Comparison of ENCODE assay signal across 1 cellular context in the genomic region with DNA sequence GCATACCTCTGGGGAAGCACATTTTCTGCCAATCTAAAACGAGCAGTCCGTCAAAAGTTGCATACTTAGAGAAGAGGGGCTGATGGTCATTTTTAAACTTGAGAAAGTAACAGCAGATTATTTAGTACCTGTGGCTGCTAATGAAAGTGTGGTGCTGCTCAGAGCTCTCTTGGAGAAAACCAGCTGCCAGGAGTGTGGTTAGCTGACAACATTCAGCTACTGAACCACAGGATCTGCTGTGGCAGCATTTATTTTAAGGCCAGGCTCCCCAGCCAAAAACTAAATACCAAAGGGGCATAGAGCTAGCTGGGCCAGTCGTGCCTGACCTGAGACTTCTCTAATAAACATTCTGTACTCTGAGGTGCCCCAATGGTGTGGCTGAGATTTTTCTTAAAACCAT.
TF ChIP-seq lines count a peak whose summit lies in the region.

No MANE protein-coding gene starts in this region.

TF ChIP-seq in GM23338, 12 proteins besides CTCF, POLR2A, EP300 and RAD21:
- TF ChIP-seq, protein P1, sequence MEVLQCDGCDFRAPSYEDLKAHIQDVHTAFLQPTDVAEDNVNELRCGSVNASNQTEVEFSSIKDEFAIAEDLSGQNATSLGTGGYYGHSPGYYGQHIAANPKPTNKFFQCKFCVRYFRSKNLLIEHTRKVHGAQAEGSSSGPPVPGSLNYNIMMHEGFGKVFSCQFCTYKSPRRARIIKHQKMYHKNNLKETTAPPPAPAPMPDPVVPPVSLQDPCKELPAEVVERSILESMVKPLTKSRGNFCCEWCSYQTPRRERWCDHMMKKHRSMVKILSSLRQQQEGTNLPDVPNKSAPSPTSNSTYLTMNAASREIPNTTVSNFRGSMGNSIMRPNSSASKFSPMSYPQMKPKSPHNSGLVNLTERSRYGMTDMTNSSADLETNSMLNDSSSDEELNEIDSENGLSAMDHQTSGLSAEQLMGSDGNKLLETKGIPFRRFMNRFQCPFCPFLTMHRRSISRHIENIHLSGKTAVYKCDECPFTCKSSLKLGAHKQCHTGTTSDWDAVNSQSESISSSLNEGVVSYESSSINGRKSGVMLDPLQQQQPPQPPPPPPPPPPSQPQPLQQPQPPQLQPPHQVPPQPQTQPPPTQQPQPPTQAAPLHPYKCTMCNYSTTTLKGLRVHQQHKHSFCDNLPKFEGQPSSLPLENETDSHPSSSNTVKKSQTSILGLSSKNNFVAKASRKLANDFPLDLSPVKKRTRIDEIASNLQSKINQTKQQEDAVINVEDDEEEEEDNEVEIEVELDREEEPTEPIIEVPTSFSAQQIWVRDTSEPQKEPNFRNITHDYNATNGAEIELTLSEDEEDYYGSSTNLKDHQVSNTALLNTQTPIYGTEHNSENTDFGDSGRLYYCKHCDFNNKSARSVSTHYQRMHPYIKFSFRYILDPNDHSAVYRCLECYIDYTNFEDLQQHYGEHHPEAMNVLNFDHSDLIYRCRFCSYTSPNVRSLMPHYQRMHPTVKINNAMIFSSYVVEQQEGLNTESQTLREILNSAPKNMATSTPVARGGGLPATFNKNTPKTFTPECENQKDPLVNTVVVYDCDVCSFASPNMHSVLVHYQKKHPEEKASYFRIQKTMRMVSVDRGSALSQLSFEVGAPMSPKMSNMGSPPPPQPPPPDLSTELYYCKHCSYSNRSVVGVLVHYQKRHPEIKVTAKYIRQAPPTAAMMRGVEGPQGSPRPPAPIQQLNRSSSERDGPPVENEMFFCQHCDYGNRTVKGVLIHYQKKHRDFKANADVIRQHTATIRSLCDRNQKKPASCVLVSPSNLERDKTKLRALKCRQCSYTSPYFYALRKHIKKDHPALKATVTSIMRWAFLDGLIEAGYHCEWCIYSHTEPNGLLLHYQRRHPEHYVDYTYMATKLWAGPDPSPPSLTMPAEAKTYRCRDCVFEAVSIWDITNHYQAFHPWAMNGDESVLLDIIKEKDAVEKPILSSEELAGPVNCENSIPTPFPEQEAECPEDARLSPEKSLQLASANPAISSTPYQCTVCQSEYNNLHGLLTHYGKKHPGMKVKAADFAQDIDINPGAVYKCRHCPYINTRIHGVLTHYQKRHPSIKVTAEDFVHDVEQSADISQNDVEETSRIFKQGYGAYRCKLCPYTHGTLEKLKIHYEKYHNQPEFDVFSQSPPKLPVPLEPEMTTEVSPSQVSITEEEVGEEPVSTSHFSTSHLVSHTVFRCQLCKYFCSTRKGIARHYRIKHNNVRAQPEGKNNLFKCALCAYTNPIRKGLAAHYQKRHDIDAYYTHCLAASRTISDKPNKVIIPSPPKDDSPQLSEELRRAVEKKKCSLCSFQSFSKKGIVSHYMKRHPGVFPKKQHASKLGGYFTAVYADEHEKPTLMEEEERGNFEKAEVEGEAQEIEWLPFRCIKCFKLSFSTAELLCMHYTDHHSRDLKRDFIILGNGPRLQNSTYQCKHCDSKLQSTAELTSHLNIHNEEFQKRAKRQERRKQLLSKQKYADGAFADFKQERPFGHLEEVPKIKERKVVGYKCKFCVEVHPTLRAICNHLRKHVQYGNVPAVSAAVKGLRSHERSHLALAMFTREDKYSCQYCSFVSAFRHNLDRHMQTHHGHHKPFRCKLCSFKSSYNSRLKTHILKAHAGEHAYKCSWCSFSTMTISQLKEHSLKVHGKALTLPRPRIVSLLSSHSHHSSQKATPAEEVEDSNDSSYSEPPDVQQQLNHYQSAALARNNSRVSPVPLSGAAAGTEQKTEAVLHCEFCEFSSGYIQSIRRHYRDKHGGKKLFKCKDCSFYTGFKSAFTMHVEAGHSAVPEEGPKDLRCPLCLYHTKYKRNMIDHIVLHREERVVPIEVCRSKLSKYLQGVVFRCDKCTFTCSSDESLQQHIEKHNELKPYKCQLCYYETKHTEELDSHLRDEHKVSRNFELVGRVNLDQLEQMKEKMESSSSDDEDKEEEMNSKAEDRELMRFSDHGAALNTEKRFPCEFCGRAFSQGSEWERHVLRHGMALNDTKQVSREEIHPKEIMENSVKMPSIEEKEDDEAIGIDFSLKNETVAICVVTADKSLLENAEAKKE (CRISPR knock-in tag; IDR thresholded peaks at IDR 0.05): no peak
- no peak for TF ChIP-seq ZNF114 (CRISPR knock-in tag; IDR thresholded peaks at IDR 0.05)
- TF ChIP-seq EZH2 (IDR thresholded peaks at IDR 0.05; ENCODE audit: low read depth, unreplicated experiment): no peak
- no peak for TF ChIP-seq CREB1 (CRISPR knock-in tag; IDR thresholded peaks at IDR 0.05; ENCODE audit: low read depth)
- TF ChIP-seq JUNB (IDR thresholded peaks at IDR 0.05; ENCODE audit: unreplicated experiment): no peak
- no peak for TF ChIP-seq ZNF331 (CRISPR knock-in tag; IDR thresholded peaks at IDR 0.05; ENCODE audit: low read depth)
- no peak for TF ChIP-seq STAT1 (IDR thresholded peaks at IDR 0.05; ENCODE audit: unreplicated experiment)
- no peak for TF ChIP-seq EZH2phosphoT487 (IDR thresholded peaks at IDR 0.05; ENCODE audit: unreplicated experiment)
- TF ChIP-seq, protein P2, sequence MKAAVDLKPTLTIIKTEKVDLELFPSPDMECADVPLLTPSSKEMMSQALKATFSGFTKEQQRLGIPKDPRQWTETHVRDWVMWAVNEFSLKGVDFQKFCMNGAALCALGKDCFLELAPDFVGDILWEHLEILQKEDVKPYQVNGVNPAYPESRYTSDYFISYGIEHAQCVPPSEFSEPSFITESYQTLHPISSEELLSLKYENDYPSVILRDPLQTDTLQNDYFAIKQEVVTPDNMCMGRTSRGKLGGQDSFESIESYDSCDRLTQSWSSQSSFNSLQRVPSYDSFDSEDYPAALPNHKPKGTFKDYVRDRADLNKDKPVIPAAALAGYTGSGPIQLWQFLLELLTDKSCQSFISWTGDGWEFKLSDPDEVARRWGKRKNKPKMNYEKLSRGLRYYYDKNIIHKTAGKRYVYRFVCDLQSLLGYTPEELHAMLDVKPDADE (IDR thresholded peaks at IDR 0.05): no peak
- TF ChIP-seq POLR2AphosphoS5 (IDR thresholded peaks at IDR 0.05; ENCODE audit: low read depth): no peak
- TF ChIP-seq, protein P3, sequence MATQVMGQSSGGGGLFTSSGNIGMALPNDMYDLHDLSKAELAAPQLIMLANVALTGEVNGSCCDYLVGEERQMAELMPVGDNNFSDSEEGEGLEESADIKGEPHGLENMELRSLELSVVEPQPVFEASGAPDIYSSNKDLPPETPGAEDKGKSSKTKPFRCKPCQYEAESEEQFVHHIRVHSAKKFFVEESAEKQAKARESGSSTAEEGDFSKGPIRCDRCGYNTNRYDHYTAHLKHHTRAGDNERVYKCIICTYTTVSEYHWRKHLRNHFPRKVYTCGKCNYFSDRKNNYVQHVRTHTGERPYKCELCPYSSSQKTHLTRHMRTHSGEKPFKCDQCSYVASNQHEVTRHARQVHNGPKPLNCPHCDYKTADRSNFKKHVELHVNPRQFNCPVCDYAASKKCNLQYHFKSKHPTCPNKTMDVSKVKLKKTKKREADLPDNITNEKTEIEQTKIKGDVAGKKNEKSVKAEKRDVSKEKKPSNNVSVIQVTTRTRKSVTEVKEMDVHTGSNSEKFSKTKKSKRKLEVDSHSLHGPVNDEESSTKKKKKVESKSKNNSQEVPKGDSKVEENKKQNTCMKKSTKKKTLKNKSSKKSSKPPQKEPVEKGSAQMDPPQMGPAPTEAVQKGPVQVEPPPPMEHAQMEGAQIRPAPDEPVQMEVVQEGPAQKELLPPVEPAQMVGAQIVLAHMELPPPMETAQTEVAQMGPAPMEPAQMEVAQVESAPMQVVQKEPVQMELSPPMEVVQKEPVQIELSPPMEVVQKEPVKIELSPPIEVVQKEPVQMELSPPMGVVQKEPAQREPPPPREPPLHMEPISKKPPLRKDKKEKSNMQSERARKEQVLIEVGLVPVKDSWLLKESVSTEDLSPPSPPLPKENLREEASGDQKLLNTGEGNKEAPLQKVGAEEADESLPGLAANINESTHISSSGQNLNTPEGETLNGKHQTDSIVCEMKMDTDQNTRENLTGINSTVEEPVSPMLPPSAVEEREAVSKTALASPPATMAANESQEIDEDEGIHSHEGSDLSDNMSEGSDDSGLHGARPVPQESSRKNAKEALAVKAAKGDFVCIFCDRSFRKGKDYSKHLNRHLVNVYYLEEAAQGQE (IDR thresholded peaks at IDR 0.05; ENCODE audit: unreplicated experiment): no peak
- no peak for TF ChIP-seq NANOG (IDR thresholded peaks at IDR 0.05; ENCODE audit: borderline replicate concordance)
